In genomic region chr16:16148000-16148599, GRCh38 we compare ENCODE assay signal across 7 cellular contexts.
DNase-seq lines count a peak whose midpoint lies in the region; TF ChIP-seq lines count a peak whose summit lies in the region.
"Not testable (repeated sequence)": the region's sequence is repeated elsewhere in the genome, so short reads cannot be mapped to it uniquely, and the experiment has no call there.

No MANE protein-coding gene starts in this region.

- not testable (repeated sequence) for H3K9me3 Mint-ChIP-seq in Caco-2 (ENCODE audit: unreplicated experiment); endodermal cell; nephron

- H3K27ac Mint-ChIP-seq in Caco-2 (ENCODE audit: unreplicated experiment): peak overlapping the region; percentile 26
- not testable (repeated sequence) for H3K27ac Mint-ChIP-seq in endodermal cell
- peak overlapping the region in 2 of 3 experiments; percentile 34 to 62 for H3K27ac Mint-ChIP-seq in nephron

- H3K27me3 Mint-ChIP-seq in Caco-2 (ENCODE audit: insufficient read depth, unreplicated experiment); endodermal cell (ENCODE audit: insufficient read depth); nephron (ENCODE audit: low read depth): not testable (repeated sequence)

- intact Hi-C loops in Caco-2 (cut with micrococcal nuclease; ENCODE audit: unreplicated experiment); sigmoid colon (cut with DNase I): not testable (repeated sequence)

- not testable (repeated sequence) for H3K4me1 Mint-ChIP-seq in Caco-2 (ENCODE audit: low read depth, unreplicated experiment); endodermal cell; nephron

- not testable (repeated sequence) for H3K27ac ChIP-seq in HEK293 (ENCODE audit: extremely low read depth, low read depth, low read length); endodermal cell (ENCODE audit: low read depth, low read length)
- H3K27ac ChIP-seq in RWPE1 (0 out of 2 replicates have a peak overlapping the region, but pooled peaks have one; percentile 8), sigmoid colon (peak overlapping the region; percentile 73 to 93 (median 86))

- WGBS in endodermal cell (ENCODE audit: insufficient coverage in 1 of 2, insufficient read length in 1 of 2), 2 experiments: 88 to 90% methylated on average over 12 to 15 of the region's 15 CpGs
- 87 to 88% methylated on average over 15 of the region's 15 CpGs for WGBS in sigmoid colon, 2 donors

- CTCF ChIA-PET in Caco-2 (lab: Charles Lee) (interaction anchor here (0.7 kb wide), 1 partner anchor 43 kb away, joined by 6 read pairs; no protein-coding TSS in a partner anchor), RWPE1 (lab: Yijun Ruan, JAX) (interaction anchor here (0.6 to 1.2 kb wide), 2 partner anchors 13 to 273 kb away, joined by 3 read pairs; no protein-coding TSS in a partner anchor)
- CTCF ChIA-PET in HEK293 (lab: Yijun Ruan, JAX): not testable (repeated sequence)

- TF ChIP-seq CTCF in Caco-2 (IDR thresholded peaks at IDR 0.05; ENCODE audit: insufficient read depth in 1 of 2, low read depth in 1 of 2, low read length in 1 of 2, severe bottlenecking in 1 of 2, unreplicated experiment in 1 of 2); HEK293 (tag by site-specific recombination; IDR thresholded peaks at IDR 0.05); RWPE1 (conservative IDR thresholded peaks at IDR 0.05; ENCODE audit: low read depth); endodermal cell (conservative IDR thresholded peaks at IDR 0.05); nephron (IDR thresholded peaks at IDR 0.05; ENCODE audit: unreplicated experiment in 3 of 3); sigmoid colon (IDR thresholded peaks at IDR 0.05): not testable (repeated sequence)

- H3K27me3 ChIP-seq in Caco-2 (replicated peaks; ENCODE audit: control insufficient read depth, insufficient read depth, low read length); endodermal cell (ENCODE audit: control insufficient read depth, insufficient read depth, low read length, poor library complexity, severe bottlenecking); sigmoid colon: not testable (repeated sequence)

- POLR2A ChIA-PET in Caco-2 (lab: Charles Lee); HEK293 (lab: Yijun Ruan, JAX); RWPE1 (lab: Yijun Ruan, JAX; ENCODE audit: low non-redundant PET): not testable (repeated sequence)

- H3K4me3 ChIP-seq in Caco-2 (ENCODE audit: low read depth, low read length); HEK293 (ENCODE audit: low read depth, low read length); endodermal cell (ENCODE audit: low read length); sigmoid colon: not testable (repeated sequence)

- not testable (repeated sequence) for BruUV-seq in Caco-2 (replicated peaks; lab: Mats Ljungman, UMichigan)

- not testable (repeated sequence) for H3K4me3 Mint-ChIP-seq in Caco-2 (ENCODE audit: unreplicated experiment); endodermal cell; nephron

- H3K36me3 Mint-ChIP-seq in Caco-2 (ENCODE audit: insufficient read depth, unreplicated experiment) (peaks cover 20% of the 10 kb centered on the region), endodermal cell (ENCODE audit: low read depth) (peaks cover 17% of the 10 kb centered on the region)
- not testable (repeated sequence) for H3K36me3 Mint-ChIP-seq in nephron (ENCODE audit: low read depth)

- TF ChIP-seq POLR2A in sigmoid colon (IDR thresholded peaks at IDR 0.05): not testable (repeated sequence)

- not testable (repeated sequence) for DNase-seq in Caco-2; RWPE1 (ENCODE audit: low spot score); sigmoid colon
- peak; percentile 55 for DNase-seq in endodermal cell
- DNase-seq in iPS-NIHi11 (ENCODE audit: low spot score): peak; percentile 41

- H3K4me1 ChIP-seq in Caco-2; HEK293 (ENCODE audit: control insufficient read depth, insufficient read depth, low read length); endodermal cell (ENCODE audit: control insufficient read depth, insufficient read depth, low read length): not testable (repeated sequence)
- H3K4me1 ChIP-seq in sigmoid colon: peaks cover 0 to 53% (median 35%) of the 10 kb centered on the region in 4 donors

- H3K36me3 ChIP-seq in Caco-2 (ENCODE audit: control insufficient read depth, insufficient read depth, low read length); endodermal cell (ENCODE audit: control insufficient read depth, insufficient read depth, low read length); sigmoid colon: not testable (repeated sequence)
- peaks cover 0 to 13% of the 10 kb centered on the region in 2 experiments; a peak in 1 of 3 replicates for H3K36me3 ChIP-seq in HEK293 (ENCODE audit: control insufficient read depth in 2 of 2, insufficient read depth in 1 of 2, low read length in 2 of 2)

- TF ChIP-seq EP300 in sigmoid colon (IDR thresholded peaks at IDR 0.05): not testable (repeated sequence)

- not testable (repeated sequence) for H3K9me3 ChIP-seq in Caco-2; HEK293 (ENCODE audit: control insufficient read depth, insufficient read depth, low read depth, low read length); endodermal cell (ENCODE audit: control insufficient read depth, low read length); sigmoid colon

- not testable (repeated sequence) for H3K9ac ChIP-seq in endodermal cell (ENCODE audit: extremely low read depth, low read length, poor library complexity, severe bottlenecking)

TF ChIP-seq in HEK293, 187 proteins besides CTCF, POLR2A, EP300 and RAD21:
- peak; percentile 40 for TF ChIP-seq ZIC2 (tag by site-specific recombination; IDR thresholded peaks at IDR 0.05)
